21 cellular contexts compared by ENCODE assay signal in the genomic region with DNA sequence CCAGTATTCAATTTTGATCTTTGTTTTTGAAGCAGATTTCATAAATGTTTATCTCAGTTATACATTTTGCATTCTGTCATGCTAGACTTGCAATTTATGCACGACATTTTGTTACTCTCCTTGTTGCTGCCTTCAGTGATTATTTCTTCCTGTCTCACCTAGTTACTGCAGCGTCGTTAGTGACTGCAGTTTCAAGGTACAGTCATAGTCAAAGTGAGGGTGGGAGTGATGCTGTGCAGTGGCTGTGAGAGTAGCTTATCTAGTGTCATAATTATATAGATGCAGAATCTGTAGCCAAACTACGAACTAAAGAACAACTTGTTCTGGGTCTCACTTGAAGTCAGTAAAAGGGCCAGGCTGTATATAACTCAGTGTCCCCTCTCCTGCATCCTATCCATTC.
"Had no signal": no experiment of that assay in that cellular context is flagged by ENCODE, and none has a peak within 500 bp of the region (broad histone marks: within the 10 kb centered on the region; RNA-seq: fewer than 3 reads in every experiment).

No MANE protein-coding gene starts in this region.

- H3K27ac ChIP-seq: dorsolateral prefrontal cortex, hepatocyte, neural progenitor cell, ovary, right atrium auricular region, tibial artery, upper lobe of left lung, vagina had no signal

- ATAC-seq: left colon; left ventricle myocardium superior; stimulated activated memory B cell treated with anti-CD40 and anti-IgM and Interleukin-4, amounts not matched to agents 10 μg/mL and 1 μg/mL and 100 μg/mL, for 72 hours had no signal

- H3K4me1 ChIP-seq: neural progenitor cell, right atrium auricular region, tibial artery, upper lobe of left lung, vagina had no signal

- H3K27ac Mint-ChIP-seq: natural killer cell treated with Interleukin-12 subunit alpha and Interleukin-12 subunit beta and Interleukin-15 and Interleukin-18, amount 100 ng/mL, for 72 hours; neural progenitor cell; stimulated activated memory B cell treated with anti-CD40 and anti-IgM and Interleukin-4, amounts not matched to agents 10 μg/mL and 1 μg/mL and 100 μg/mL, for 72 hours; stimulated activated naive CD8-positive, alpha-beta T cell treated with anti-CD3 and anti-CD28 coated beads, Interleukin-15, Interleukin-2, amounts not matched to agents 100 ng/mL and 50 ng/mL, for 24 hours had no signal

- H3K36me3 ChIP-seq: neural progenitor cell, ovary, right atrium auricular region, tibial artery, upper lobe of left lung, vagina had no signal

- H3K36me3 Mint-ChIP-seq: natural killer cell treated with Interleukin-12 subunit alpha and Interleukin-12 subunit beta and Interleukin-15 and Interleukin-18, amount 100 ng/mL, for 72 hours; neural progenitor cell had no signal

- H3K4me3 Mint-ChIP-seq: natural killer cell treated with Interleukin-12 subunit alpha and Interleukin-12 subunit beta and Interleukin-15 and Interleukin-18, amount 100 ng/mL, for 72 hours; neural progenitor cell; stimulated activated memory B cell treated with anti-CD40 and anti-IgM and Interleukin-4, amounts not matched to agents 10 μg/mL and 1 μg/mL and 100 μg/mL, for 72 hours; stimulated activated naive CD8-positive, alpha-beta T cell treated with anti-CD3 and anti-CD28 coated beads, Interleukin-15, Interleukin-2, amounts not matched to agents 100 ng/mL and 50 ng/mL, for 24 hours had no signal

- DNase-seq: dorsolateral prefrontal cortex; effector CD8-positive, alpha-beta T cell; foreskin melanocyte; left colon; left ventricle myocardium superior; mesenchymal stem cell; midbrain; ovary; small intestine; stimulated activated CD4-positive, alpha-beta T cell treated with anti-CD3 and anti-CD28 coated beads, Interleukin-4, amount 100 ng/mL, for 1 hour; stimulated activated CD8-positive, alpha-beta memory T cell treated with anti-CD3 and anti-CD28 coated beads, Interleukin-4, amount 100 ng/mL, for 48 hours; tibial artery; upper lobe of left lung had no signal

- H3K27me3 Mint-ChIP-seq: stimulated activated memory B cell treated with anti-CD40 and anti-IgM and Interleukin-4, amounts not matched to agents 10 μg/mL and 1 μg/mL and 100 μg/mL, for 72 hours; stimulated activated naive CD8-positive, alpha-beta T cell treated with anti-CD3 and anti-CD28 coated beads, Interleukin-15, Interleukin-2, amounts not matched to agents 100 ng/mL and 50 ng/mL, for 24 hours had no signal

- H3K9me3 ChIP-seq: ovary, right atrium auricular region, upper lobe of left lung, vagina had no signal

- H3K4me3 ChIP-seq: dorsolateral prefrontal cortex, hepatocyte, lung, neural progenitor cell, ovary, right atrium auricular region, tibial artery, upper lobe of left lung, vagina had no signal

- H3K9me3 Mint-ChIP-seq: natural killer cell treated with Interleukin-12 subunit alpha and Interleukin-12 subunit beta and Interleukin-15 and Interleukin-18, amount 100 ng/mL, for 72 hours; stimulated activated memory B cell treated with anti-CD40 and anti-IgM and Interleukin-4, amounts not matched to agents 10 μg/mL and 1 μg/mL and 100 μg/mL, for 72 hours; stimulated activated naive CD8-positive, alpha-beta T cell treated with anti-CD3 and anti-CD28 coated beads, Interleukin-15, Interleukin-2, amounts not matched to agents 100 ng/mL and 50 ng/mL, for 24 hours had no signal

- H3K4me1 Mint-ChIP-seq: stimulated activated memory B cell treated with anti-CD40 and anti-IgM and Interleukin-4, amounts not matched to agents 10 μg/mL and 1 μg/mL and 100 μg/mL, for 72 hours had no signal

- H3K27me3 ChIP-seq: hepatocyte, neural progenitor cell, ovary, right atrium auricular region, tibial artery, upper lobe of left lung, vagina had no signal
